ENCODE assay signal across 8 cellular contexts in the genomic region with DNA sequence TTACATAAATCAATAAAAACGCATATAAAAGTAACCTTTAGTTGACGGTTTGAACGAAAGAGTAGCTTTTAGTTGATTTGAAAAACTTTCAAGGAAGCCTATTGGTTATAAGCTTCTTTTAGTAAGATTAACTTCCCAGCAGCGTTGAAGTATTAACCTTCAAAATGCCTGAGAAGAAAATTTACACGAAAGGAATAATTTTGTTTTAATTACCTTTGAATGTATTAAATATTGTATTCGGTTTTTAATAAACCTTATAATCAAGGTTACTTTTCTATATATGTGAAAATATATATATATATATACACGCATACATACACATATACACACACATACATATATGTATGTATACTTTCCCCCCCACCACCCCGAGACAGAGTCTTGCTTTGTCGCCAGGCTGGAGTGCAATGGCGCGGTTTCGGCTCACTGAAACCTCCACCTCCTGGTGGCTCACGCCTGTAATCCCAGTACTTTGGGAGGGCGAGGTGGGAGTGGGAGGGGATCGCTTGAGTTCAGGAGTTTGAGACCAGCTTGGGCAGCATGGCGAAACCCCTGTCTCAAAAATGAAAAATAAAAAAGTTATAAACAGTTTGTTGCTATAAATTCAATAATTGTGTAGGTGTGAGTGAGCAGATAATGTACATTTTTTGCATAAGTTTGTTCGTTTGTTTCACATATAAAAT. TPM values are rescaled to one million over a fixed set of nuclear protein-coding genes. Genes with fewer than 3 reads are reported as not detected.
A peak's percentile ranks its signal among the peaks of the same experiment; 100 is the strongest.
DNase-seq lines count a peak whose midpoint lies in the region; ATAC-seq and TF ChIP-seq lines count a peak whose summit lies in the region.

No MANE protein-coding gene starts in this region.

- peak; percentile 51 to 79 for ATAC-seq in activated naive CD4-positive, alpha-beta T cell treated with anti-CD3 and anti-CD28 coated beads, Interleukin-2, amount 50 U/mL, for 72 hours

- peaks cover 15% of the 10 kb centered on the region for H3F3A ChIP-seq in SK-N-SH (replicated peaks; ENCODE audit: insufficient read depth)

- H3K4me1 ChIP-seq in SK-N-SH (ENCODE audit: control insufficient read depth in 1 of 2, insufficient read depth in 2 of 2, low read depth in 1 of 2, low read length in 1 of 2) (peaks cover 0 to 6% of the 10 kb centered on the region in 2 experiments; a peak in 2 of 4 replicates), left ventricle myocardium inferior (peaks cover 20% of the 10 kb centered on the region), rectal smooth muscle tissue (ENCODE audit: control insufficient read depth, insufficient read depth, low read length) (no peaks in the 10 kb centered on the region)

- H3K9ac ChIP-seq in SK-N-SH (peak overlapping the region; percentile 81), rectal smooth muscle tissue (ENCODE audit: low read length) (no peak overlapping the region)

- CTCF ChIA-PET in SK-N-SH (lab: Yijun Ruan, JAX): interaction anchor here (0.5 to 3.4 kb wide), 39 partner anchors 9 to 1478 kb away, joined by 3 to 28 read pairs (median 3); partner anchors contain the start of gene EZH2

- no peaks in the 10 kb centered on the region for H3K9me3 Mint-ChIP-seq in activated naive CD4-positive, alpha-beta T cell treated with anti-CD3 and anti-CD28 coated beads, Interleukin-2, amount 50 U/mL, for 72 hours

- H3K79me2 ChIP-seq in SK-N-SH (ENCODE audit: insufficient read depth): no peaks in the 10 kb centered on the region

- H3K27ac ChIP-seq in SK-N-SH (ENCODE audit: low read depth in 2 of 2, low read length in 1 of 2) (peak overlapping the region; percentile 76 to 91), left ventricle myocardium inferior (replicated peaks) (peak overlapping the region; percentile 87), rectal smooth muscle tissue (ENCODE audit: low read depth, low read length) (peak overlapping the region; percentile 85)

- TF ChIP-seq RAD21 in SK-N-SH (IDR thresholded peaks at IDR 0.05; ENCODE audit: low read length): peak; percentile 58

- H3K4me2 ChIP-seq in SK-N-SH: peak overlapping the region; percentile 86

- H3K36me3 Mint-ChIP-seq in activated naive CD4-positive, alpha-beta T cell treated with anti-CD3 and anti-CD28 coated beads, Interleukin-2, amount 50 U/mL, for 72 hours: peaks cover 6 to 13% of the 10 kb centered on the region in 2 donors

- H3K27me3 ChIP-seq in H7 (ENCODE audit: control insufficient read depth, insufficient read depth, low read length): no peaks in the 10 kb centered on the region; the same call in 1 of the 2 replicates
- H3K27me3 ChIP-seq in SK-N-SH (ENCODE audit: insufficient read depth): no peaks in the 10 kb centered on the region
- no peaks in the 10 kb centered on the region for H3K27me3 ChIP-seq in left ventricle myocardium inferior (ENCODE audit: low read depth)
- no peaks in the 10 kb centered on the region for H3K27me3 ChIP-seq in rectal smooth muscle tissue (ENCODE audit: control insufficient read depth, insufficient read depth, low read length)

- 3% methylated on average over 17 of the region's 17 CpGs for WGBS in SK-N-SH (ENCODE audit: low lambda C conversion rate)

- H3K9me3 ChIP-seq in SK-N-SH: no peaks in the 10 kb centered on the region
- H3K9me3 ChIP-seq in left ventricle myocardium inferior (replicated peaks): peaks cover 5% of the 10 kb centered on the region

- no peaks in the 10 kb centered on the region for H4K20me1 ChIP-seq in SK-N-SH (ENCODE audit: insufficient read depth)

- H3K27ac Mint-ChIP-seq in activated naive CD4-positive, alpha-beta T cell treated with anti-CD3 and anti-CD28 coated beads, Interleukin-2, amount 50 U/mL, for 72 hours: peak overlapping the region; percentile 99 to 100

- POLR2A ChIA-PET in SK-N-SH (lab: Yijun Ruan, JAX): interaction anchor here (0.6 to 1.4 kb wide), 6 partner anchors 18 to 1510 kb away, joined by 3 to 4 read pairs (median 3); no protein-coding TSS in a partner anchor

- no peak for TF ChIP-seq EP300 in SK-N-SH (IDR thresholded peaks at IDR 0.05; ENCODE audit: borderline replicate concordance in 1 of 2, low read depth in 1 of 2, low read length in 1 of 2)

- peak overlapping the region; percentile 81 for H2AFZ ChIP-seq in SK-N-SH (ENCODE audit: low read depth)

- intact Hi-C loops in left ventricle myocardium inferior (cut with micrococcal nuclease): no loop called here

- DNase-seq in DMS 273 treated with DMSO at 0.1 percent for 48 hours (lab: John Stamatoyannopoulos, UW): peak; percentile 90
- peak; percentile 61 for DNase-seq in H7
- peak; percentile 94 for DNase-seq in NAMALWA (ENCODE audit: low spot score)
- peak; percentile 85 for DNase-seq in SK-N-SH
- DNase-seq in activated naive CD4-positive, alpha-beta T cell treated with anti-CD3 and anti-CD28 coated beads, Interleukin-2, amount 50 U/mL, for 72 hours (ENCODE audit: low spot score in 2 of 2): peak; percentile 60 to 72
- peak; percentile 31 for DNase-seq in left ventricle myocardium inferior
- DNase-seq in AG08395 (ENCODE audit: low spot score): no peak

- TF ChIP-seq CTCF in SK-N-SH (IDR thresholded peaks at IDR 0.05) (peak; percentile 66), left ventricle myocardium inferior (IDR thresholded peaks at IDR 0.05; ENCODE audit: borderline replicate concordance) (peak; percentile 53)

- no peaks in the 10 kb centered on the region for H3K36me3 ChIP-seq in H7 (replicated peaks; ENCODE audit: control insufficient read depth, insufficient read depth, low read length)
- no peaks in the 10 kb centered on the region for H3K36me3 ChIP-seq in SK-N-SH (replicated peaks in 1 of 2; ENCODE audit: control insufficient read depth in 1 of 2, insufficient read depth in 2 of 2, low read length in 1 of 2)
- no peaks in the 10 kb centered on the region for H3K36me3 ChIP-seq in left ventricle myocardium inferior
- no peaks in the 10 kb centered on the region for H3K36me3 ChIP-seq in rectal smooth muscle tissue (ENCODE audit: control insufficient read depth, insufficient read depth, low read length)

- no peaks in the 10 kb centered on the region for H3K9me2 ChIP-seq in SK-N-SH

- H3K4me3 ChIP-seq in H7 (ENCODE audit: insufficient read depth, low read depth, low read length) (peak overlapping the region; percentile 85), SK-N-SH (ENCODE audit: low read depth in 2 of 2, low read length in 1 of 2) (peak overlapping the region; percentile 65 to 83), left ventricle myocardium inferior (peak overlapping the region; percentile 85), rectal smooth muscle tissue (ENCODE audit: low read length) (peak overlapping the region; percentile 90)

TF ChIP-seq in SK-N-SH, 30 proteins besides CTCF, POLR2A, EP300 and RAD21:
- TF ChIP-seq EZH2phosphoT487 (IDR thresholded peaks at IDR 0.05; ENCODE audit: borderline replicate concordance, low read depth) (no peak), MXI1 (IDR thresholded peaks at IDR 0.05; ENCODE audit: low read depth, low read length) (peak; percentile 48; the same call in 1 of the 2 replicates), JUND (IDR thresholded peaks at IDR 0.05) (no peak), YY1 (IDR thresholded peaks at IDR 0.05; ENCODE audit: low read depth) (0 out of 2 replicates have a peak, but pooled peaks have one; percentile 31), SMC3 (IDR thresholded peaks at IDR 0.05; ENCODE audit: low read depth, low read length) (peak; percentile 54), GABPA (IDR thresholded peaks at IDR 0.05; ENCODE audit: low read depth) (no peak)

RNA-seq across cellular contexts. Expression of gene EZH2, which starts 57.6 kb away (rescaled TPM):
- 18.4 and 19.2 TPM in 2 replicates for total RNA-seq in H7 (2014; rRNA removed; shearing (Covaris generic))
- 30.6 and 32.7 TPM in 2 replicates for polyA plus RNA-seq in SK-N-SH (2012; rRNA removed)
- polyA plus RNA-seq in SK-N-SH (2012; cell fraction: cytosol; rRNA removed): 27.1 and 28.1 TPM in 2 replicates
- polyA plus RNA-seq in SK-N-SH (2012; cell fraction: nucleus; rRNA removed): 56.9 and 84.1 TPM in 2 replicates
- 100 to 1,000 TPM; 106 to 171 TPM for total RNA-seq in activated naive CD4-positive, alpha-beta T cell treated with anti-CD3 and anti-CD28 coated beads, Interleukin-2, amount 50 U/mL, for 72 hours
- total RNA-seq in left ventricle myocardium inferior: 0.99 TPM
